In the genomic region with DNA sequence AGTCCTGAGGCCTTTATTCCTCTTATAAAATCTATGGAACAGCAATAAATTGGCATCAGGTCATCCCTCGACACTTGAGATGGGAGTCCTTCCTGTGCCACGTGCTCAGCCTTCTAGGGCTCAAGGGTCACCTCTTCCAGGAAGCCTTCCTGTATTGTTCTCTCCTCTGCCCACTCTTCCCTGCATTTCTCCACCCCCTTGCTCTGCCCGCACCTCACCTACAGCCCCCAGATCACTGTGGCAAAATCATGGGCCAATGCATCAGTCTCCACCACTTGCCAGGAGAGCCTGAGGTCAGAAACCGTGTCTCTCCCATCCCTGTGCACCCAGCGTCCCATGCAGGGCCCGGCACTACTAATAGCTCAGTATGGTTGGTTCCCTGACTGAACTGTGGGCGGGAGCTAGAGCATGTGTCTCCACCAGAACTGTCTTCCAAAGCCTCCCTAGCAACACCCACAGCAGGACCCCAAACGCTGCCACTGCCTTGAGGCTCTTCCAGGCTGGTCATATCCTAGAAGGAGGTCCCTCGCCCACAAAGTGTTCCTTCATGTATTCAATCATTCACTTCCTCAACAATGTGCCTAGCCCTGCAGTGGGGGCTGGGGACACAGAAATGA, we compare ENCODE assay signal across 13 cellular contexts. TPM values are rescaled to one million over a fixed set of nuclear protein-coding genes. Genes with fewer than 3 reads are reported as not detected.
DNase-seq lines count a peak whose midpoint lies in the region; ATAC-seq and TF ChIP-seq lines count a peak whose summit lies in the region.
"Had no signal": no experiment of that assay in that cellular context is flagged by ENCODE, and none has a peak within 500 bp of the region (broad histone marks: within the 10 kb centered on the region; RNA-seq: fewer than 3 reads in every experiment).

No MANE protein-coding gene starts in this region.

- H3K4me3 ChIP-seq in esophagus squamous epithelium: no peak overlapping the region
- no peak overlapping the region for H3K4me3 ChIP-seq in skeletal muscle satellite cell (ENCODE audit: low read length)
- no peak overlapping the region for H3K4me3 ChIP-seq in trophoblast cell (ENCODE audit: low read depth, low read length)

- intact Hi-C loops in Calu3 (cut with micrococcal nuclease; ENCODE audit: unreplicated experiment) (no loop called here), esophagus squamous epithelium (cut with DNase I) (no loop called here)

- H3K9me3 ChIP-seq in esophagus squamous epithelium (no peaks in the 10 kb centered on the region), skeletal muscle satellite cell (replicated peaks; ENCODE audit: low read length) (no peaks in the 10 kb centered on the region), trophoblast cell (ENCODE audit: insufficient read depth, low read depth, low read length) (peaks cover 2% of the 10 kb centered on the region)
- H3K9me3 ChIP-seq: SJCRH30 had no signal

- peak overlapping the region; percentile 90 for H3K27ac Mint-ChIP-seq in Calu3 (ENCODE audit: unreplicated experiment)

- CTCF ChIA-PET in Calu3 (lab: Charles Lee): interaction anchor here (0.9 to 1.5 kb wide), 6 partner anchors 8 to 43 kb away, joined by 3 to 7 read pairs (median 4); no protein-coding TSS in a partner anchor

- TSS peak; percentile 72 for BruUV-seq in Calu3 (replicated peaks; lab: Mats Ljungman, UMichigan)

- no peak for TF ChIP-seq POLR2A in esophagus squamous epithelium (IDR thresholded peaks at IDR 0.05)

- ATAC-seq in GM18870 (IDR thresholded peaks at IDR 0.05; ENCODE audit: unreplicated experiment): no peak
- ATAC-seq in HG02840 (IDR thresholded peaks at IDR 0.05; ENCODE audit: low FRiP score, unreplicated experiment): no peak
- ATAC-seq: activated T-cell treated with anti-CD3 and anti-CD28 coated beads, Interleukin-2, amount 50 U/mL, for 4 hours; naive thymus-derived CD8-positive, alpha-beta T cell had no signal

- peak overlapping the region; percentile 25 to 81 (median 56) for H3K27ac ChIP-seq in esophagus squamous epithelium
- no peak overlapping the region for H3K27ac ChIP-seq in trophoblast cell (ENCODE audit: low read depth, low read length)
- H3K27ac ChIP-seq: SJCRH30 had no signal

- no peaks in the 10 kb centered on the region for H3K36me3 ChIP-seq in esophagus squamous epithelium
- no peaks in the 10 kb centered on the region for H3K36me3 ChIP-seq in skeletal muscle satellite cell (ENCODE audit: insufficient read depth, low read length)
- H3K36me3 ChIP-seq in trophoblast cell (ENCODE audit: control insufficient read depth in 1 of 2, insufficient read depth in 2 of 2, low read length in 2 of 2): no peaks in the 10 kb centered on the region
- H3K36me3 ChIP-seq: SJCRH30 had no signal

- H3K9ac ChIP-seq in skeletal muscle satellite cell (ENCODE audit: low read depth, low read length) (no peak overlapping the region), trophoblast cell (ENCODE audit: low read length) (no peak overlapping the region)

- no peak overlapping the region for H3K14ac ChIP-seq in trophoblast cell (ENCODE audit: low read length)

- H3K4me2 ChIP-seq in skeletal muscle satellite cell (ENCODE audit: low read length) (peak overlapping the region; percentile 45), trophoblast cell (ENCODE audit: low read length) (no peak overlapping the region)

- no peak overlapping the region for H2BK12ac ChIP-seq in trophoblast cell (ENCODE audit: low read length)

- no peaks in the 10 kb centered on the region for H3K79me2 ChIP-seq in trophoblast cell (ENCODE audit: control insufficient read depth, insufficient read depth, low read length, poor library complexity)

- no peaks in the 10 kb centered on the region for H3K27me3 ChIP-seq in esophagus squamous epithelium
- H3K27me3 ChIP-seq in skeletal muscle satellite cell (ENCODE audit: control insufficient read depth, insufficient read depth, low read length): no peaks in the 10 kb centered on the region
- no peaks in the 10 kb centered on the region for H3K27me3 ChIP-seq in trophoblast cell (ENCODE audit: insufficient read depth, low read length)

- H3K36me3 Mint-ChIP-seq in Calu3 (ENCODE audit: insufficient read depth, unreplicated experiment): peaks cover 11% of the 10 kb centered on the region

- no peak overlapping the region for H4K12ac ChIP-seq in trophoblast cell (ENCODE audit: low read depth, low read length)

- TF ChIP-seq CTCF in Calu3 (IDR thresholded peaks at IDR 0.05; ENCODE audit: unreplicated experiment) (no peak), esophagus squamous epithelium (IDR thresholded peaks at IDR 0.05) (no peak)

- peaks cover 23% of the 10 kb centered on the region for H3K4me1 Mint-ChIP-seq in Calu3 (ENCODE audit: low read depth, unreplicated experiment)

- no peaks in the 10 kb centered on the region for H3K9me3 Mint-ChIP-seq in Calu3 (ENCODE audit: low read depth, unreplicated experiment)

- no peak overlapping the region for H2BK5ac ChIP-seq in trophoblast cell (ENCODE audit: low read depth, low read length, poor library complexity)

- H2AK5ac ChIP-seq in trophoblast cell (ENCODE audit: low read length): no peak overlapping the region

- H3K4me1 ChIP-seq in esophagus squamous epithelium (peaks cover 0 to 12% (median 10%) of the 10 kb centered on the region in 3 donors), skeletal muscle satellite cell (ENCODE audit: control insufficient read depth, insufficient read depth, low read length) (peaks cover 9% of the 10 kb centered on the region), trophoblast cell (ENCODE audit: control insufficient read depth in 1 of 2, insufficient read depth in 2 of 2, low read length in 2 of 2) (peaks cover 0 to 3% of the 10 kb centered on the region in 2 experiments)

- H3K4ac ChIP-seq in trophoblast cell (ENCODE audit: low read depth, low read length): no peak overlapping the region

- no peak overlapping the region for H3K18ac ChIP-seq in trophoblast cell (ENCODE audit: low read length)

- H4K8ac ChIP-seq in trophoblast cell (ENCODE audit: low read depth, low read length): no peak overlapping the region

- no peak overlapping the region for H4K91ac ChIP-seq in trophoblast cell (ENCODE audit: low read depth, low read length)

- 69 to 77% methylated on average over 5 to 8 of the region's 9 CpGs for WGBS in esophagus squamous epithelium, 2 donors
- WGBS in trophoblast cell (ENCODE audit: extremely low coverage, insufficient coverage, insufficient read length): no CpG with 5 or more reads among the region's 9 CpGs

- DNase-seq in Calu3 (no peak), RPMI7951 (ENCODE audit: low read depth) (peak; percentile 52), esophagus squamous epithelium (lab: John Stamatoyannopoulos, UW) (no peak), trophoblast cell (no peak), putamen (ENCODE audit: low spot score) (no peak)
- DNase-seq: activated T-cell treated with anti-CD3 and anti-CD28 coated beads, Interleukin-2, amount 50 U/mL, for 4 hours; naive thymus-derived CD8-positive, alpha-beta T cell; NCI-H524 treated with DMSO at 0.1 percent for 48 hours; stimulated activated CD4-positive, alpha-beta T cell treated with anti-CD3 and anti-CD28 coated beads, Interleukin-15, amount 100 ng/mL, for 24 hours had no signal

- no peak overlapping the region for H2AFZ ChIP-seq in trophoblast cell (ENCODE audit: insufficient read depth, low read length, poor library complexity)

- H2BK120ac ChIP-seq in trophoblast cell (ENCODE audit: insufficient read depth, low read length, poor library complexity): no peak overlapping the region

- no peaks in the 10 kb centered on the region for H3K27me3 Mint-ChIP-seq in Calu3 (ENCODE audit: unreplicated experiment)
- H3K27me3 Mint-ChIP-seq: naive thymus-derived CD8-positive, alpha-beta T cell had no signal

- H3K79me1 ChIP-seq in trophoblast cell (ENCODE audit: low read length): no peaks in the 10 kb centered on the region

- no peak overlapping the region for H3K4me3 Mint-ChIP-seq in Calu3 (ENCODE audit: low read depth, unreplicated experiment)
- H3K4me3 Mint-ChIP-seq: activated T-cell treated with anti-CD3 and anti-CD28 coated beads, Interleukin-2, amount 50 U/mL, for 4 hours; naive thymus-derived CD8-positive, alpha-beta T cell had no signal

- H3K23ac ChIP-seq in trophoblast cell (ENCODE audit: low read length): no peak overlapping the region

RNA-seq across cellular contexts. Expression of a gene that starts 13.5 kb away (rescaled TPM):
- total RNA-seq in Calu3 (2022): 38.1 and 50.5 TPM in 2 replicates
- total RNA-seq in RPMI7951 (2014; rRNA removed; shearing (Covaris generic)): 9.7 TPM in 2 replicates
- 100 to 1,000 TPM; 222 to 415 (median 252) TPM for total RNA-seq in esophagus squamous epithelium
- total RNA-seq in skeletal muscle satellite cell (2012; rRNA removed): 204 and 438 TPM in 2 replicates
- 12.0 and 12.4 TPM in 2 replicates for polyA plus RNA-seq in trophoblast cell (2013)
